21 cellular contexts compared by ENCODE assay signal in genomic region chr11:43550714-43551113, GRCh38.
DNase-seq lines count a peak whose midpoint lies in the region; FAIRE-seq and TF ChIP-seq lines count a peak whose summit lies in the region.
"Had no signal": no experiment of that assay in that cellular context is flagged by ENCODE, and none has a peak within 500 bp of the region (broad histone marks: within the 10 kb centered on the region; RNA-seq: fewer than 3 reads in every experiment).

No MANE protein-coding gene starts in this region.

- no peaks in the 10 kb centered on the region for H3K36me3 ChIP-seq in small intestine (ENCODE audit: control insufficient read depth in 2 of 2, insufficient read depth in 2 of 2, low read length in 2 of 2)
- H3K36me3 ChIP-seq: BLaER1 had no signal

- peaks cover 0 to 12% of the 10 kb centered on the region in 2 donors for H3K27me3 ChIP-seq in small intestine (ENCODE audit: control insufficient read depth in 2 of 2, insufficient read depth in 2 of 2, low read length in 2 of 2)
- H3K27me3 ChIP-seq: BLaER1 had no signal

- H3K9me3 Mint-ChIP-seq in endothelial cell (ENCODE audit: unreplicated experiment) = no peaks in the 10 kb centered on the region

- peaks cover 7% of the 10 kb centered on the region for H3K4me1 Mint-ChIP-seq in endothelial cell (ENCODE audit: unreplicated experiment)

- FAIRE-seq in GM12891 (lab: Jason Lieb, UNC) (peak; percentile 33), small intestine (lab: Jason Lieb, UNC) (no peak)
- FAIRE-seq: A204.1, D721Med, GM12892 had no signal

- DNase-seq in GM12891 (ENCODE audit: insufficient read length, low spot score) (no peak), endothelial cell (ENCODE audit: low spot score) (no peak), occipital lobe (lab: John Stamatoyannopoulos, UW) (peak; percentile 50), DMS79 (lab: John Stamatoyannopoulos, UW) (no peak), small intestine (no peak), retina (no peak)
- DNase-seq: CD4-positive, CD25-positive, alpha-beta regulatory T cell; CD8-positive, alpha-beta memory T cell; DMS 273 treated with DMSO at 0.1 percent for 48 hours; DMS79 treated with DMSO at 0.1 percent for 48 hours; GF-D8; GOT3; H7; HCEC 1CT had no signal

- H3K4me3 ChIP-seq in small intestine (ENCODE audit: low read depth in 1 of 2, low read length in 2 of 2) = no peak overlapping the region
- H3K4me3 ChIP-seq: BLaER1 had no signal

- peak overlapping the region; percentile 4 for H3K4me3 Mint-ChIP-seq in endothelial cell (ENCODE audit: unreplicated experiment)
- H3K4me3 Mint-ChIP-seq: B cell; CD8-positive, alpha-beta memory T cell had no signal

- H3K27me3 Mint-ChIP-seq in endothelial cell (ENCODE audit: unreplicated experiment) = peaks cover 9% of the 10 kb centered on the region

- H3K27ac Mint-ChIP-seq in endothelial cell (ENCODE audit: unreplicated experiment) = no peak overlapping the region
- H3K27ac Mint-ChIP-seq: B cell; CD4-positive, CD25-positive, alpha-beta regulatory T cell; CD8-positive, alpha-beta memory T cell had no signal

- H3K27ac ChIP-seq in small intestine (ENCODE audit: low read depth in 1 of 2, low read length in 1 of 2) = no peak overlapping the region
- H3K27ac ChIP-seq: 22Rv1, BLaER1, C4-2B had no signal

- 88 to 94% (median 89%) methylated on average over 4 of the region's 4 CpGs for WGBS in small intestine, 3 donors

- no peaks in the 10 kb centered on the region for H3K4me1 ChIP-seq in small intestine (ENCODE audit: control insufficient read depth in 2 of 2, insufficient read depth in 1 of 2, low read depth in 1 of 2, low read length in 1 of 2)

- TF ChIP-seq POLR2A in GM12891 (IDR thresholded peaks at IDR 0.05; ENCODE audit: low read depth, low read length) = no peak

- no peak for TF ChIP-seq CTCF in endothelial cell (IDR thresholded peaks at IDR 0.05; ENCODE audit: unreplicated experiment)

- H3K9me3 ChIP-seq in small intestine (ENCODE audit: control insufficient read depth, low read depth) = no peaks in the 10 kb centered on the region

- H3K36me3 Mint-ChIP-seq in endothelial cell (ENCODE audit: low read depth, unreplicated experiment) = peaks cover 3% of the 10 kb centered on the region
- H3K36me3 Mint-ChIP-seq: CD4-positive, CD25-positive, alpha-beta regulatory T cell; CD8-positive, alpha-beta memory T cell had no signal

TF ChIP-seq in GM12891, 5 proteins besides CTCF, POLR2A, EP300 and RAD21:
- TF ChIP-seq POU2F2 (IDR thresholded peaks at IDR 0.05; ENCODE audit: low read depth, low read length) = no peak
- TF ChIP-seq POLR2AphosphoS5 (IDR thresholded peaks at IDR 0.05; ENCODE audit: low read depth, low read length) = no peak
- no peak for TF ChIP-seq PAX5 (IDR thresholded peaks at IDR 0.05; ENCODE audit: insufficient read depth, low read length, severe bottlenecking)
- no peak for TF ChIP-seq SPI1 (IDR thresholded peaks at IDR 0.05; ENCODE audit: low read depth, low read length)
